Comparison of ENCODE assay signal across 29 cellular contexts in the genomic region with DNA sequence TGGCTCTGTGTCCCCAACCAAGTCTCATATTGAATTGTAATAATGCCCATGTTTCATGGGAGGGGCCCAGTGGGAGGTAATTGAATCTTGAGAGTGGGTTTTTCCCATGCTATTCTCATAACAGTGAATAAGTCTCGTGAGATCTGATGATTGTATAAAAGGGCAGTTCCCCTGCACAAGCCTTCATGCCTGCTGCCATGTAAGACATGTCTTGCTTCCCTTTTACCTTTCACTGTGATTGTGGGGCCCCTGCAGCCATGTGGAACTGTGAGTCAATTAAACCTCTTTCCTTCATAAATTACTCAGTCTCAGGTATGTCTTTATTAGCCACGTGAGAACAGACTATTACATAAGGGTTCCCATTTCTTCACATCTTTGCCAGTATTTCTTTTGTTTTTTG.
"Had no signal": no experiment of that assay in that cellular context is flagged by ENCODE, and none has a peak within 500 bp of the region (broad histone marks: within the 10 kb centered on the region; RNA-seq: fewer than 3 reads in every experiment).

No MANE protein-coding gene starts in this region.

- DNase-seq: activated CD4-positive, alpha-beta memory T cell treated with anti-CD3 and anti-CD28 coated beads for 36 hours; activated CD4-positive, alpha-beta T cell treated with anti-CD3 and anti-CD28 coated beads, Interleukin-2, amount 10 ng/mL, durations not matched to agents 7 days and 5 days; activated CD8-positive, alpha-beta memory T cell treated with anti-CD3 and anti-CD28 coated beads for 24 hours; activated CD8-positive, alpha-beta memory T cell treated with anti-CD3 and anti-CD28 coated beads, Interleukin-2, amount 10 ng/mL, durations not matched to agents 7 days and 5 days; activated CD8-positive, alpha-beta memory T cell treated with anti-CD3 and anti-CD28 coated beads, Interleukin-2, amount 50 U/mL, for 48 hours; activated effector memory CD4-positive, alpha-beta T cell treated with Interleukin-2 at 50 U/mL for 16 hours; activated naive CD4-positive, alpha-beta T cell; activated naive CD4-positive, alpha-beta T cell treated with anti-CD3 and anti-CD28 coated beads, Interleukin-2, amount 50 U/mL, for 16 hours; activated naive CD8-positive, alpha-beta T cell treated with anti-CD3 and anti-CD28 coated beads for 36 hours; activated T-cell treated with anti-CD3 and anti-CD28 coated beads, Interleukin-2, amount 50 U/mL, for 48 hours; amniotic stem cell; IMR-90; NCI-H1105 treated with DMSO at 0.1 percent for 48 hours; NCI-H1436; NCI-H1694; NCI-H1930; NCI-H2081 treated with DMSO at 0.1 percent for 48 hours; NCI-H226; NCI-H446 treated with DMSO at 0.1 percent for 48 hours; NCI-H524; NCI-H69; SHP77; SJCRH30; T1000; WERI-Rb-1 had no signal

- H3K27ac ChIP-seq: ascending aorta, SJCRH30, SK-N-MC, WERI-Rb-1 had no signal

- ATAC-seq: activated CD8-positive, alpha-beta memory T cell treated with anti-CD3 and anti-CD28 coated beads, Interleukin-2, amount 10 ng/mL, durations not matched to agents 7 days and 5 days; K562; Panc1 had no signal

- H3K4me3 ChIP-seq: ascending aorta, K562, SJCRH30, SK-N-MC had no signal

- H3K36me3 Mint-ChIP-seq: activated CD4-positive, alpha-beta memory T cell treated with anti-CD3 and anti-CD28 coated beads for 36 hours; activated CD8-positive, alpha-beta memory T cell treated with anti-CD3 and anti-CD28 coated beads, Interleukin-2, amount 10 ng/mL, durations not matched to agents 7 days and 5 days; activated naive CD8-positive, alpha-beta T cell treated with anti-CD3 and anti-CD28 coated beads for 36 hours had no signal

- H3K9me3 ChIP-seq: ascending aorta, SJCRH30 had no signal

- H3K36me3 ChIP-seq: ascending aorta, SJCRH30, WERI-Rb-1 had no signal

- H3K4me3 Mint-ChIP-seq: activated CD4-positive, alpha-beta memory T cell treated with anti-CD3 and anti-CD28 coated beads for 36 hours; activated CD4-positive, alpha-beta T cell treated with anti-CD3 and anti-CD28 coated beads, Interleukin-2, amount 10 ng/mL, durations not matched to agents 7 days and 5 days; activated CD8-positive, alpha-beta memory T cell treated with anti-CD3 and anti-CD28 coated beads, Interleukin-2, amount 10 ng/mL, durations not matched to agents 7 days and 5 days; activated naive CD8-positive, alpha-beta T cell treated with anti-CD3 and anti-CD28 coated beads for 36 hours had no signal

- H3K4me1 Mint-ChIP-seq: activated CD8-positive, alpha-beta memory T cell treated with anti-CD3 and anti-CD28 coated beads, Interleukin-2, amount 10 ng/mL, durations not matched to agents 7 days and 5 days; activated naive CD8-positive, alpha-beta T cell treated with anti-CD3 and anti-CD28 coated beads for 36 hours had no signal

- H3K4me1 ChIP-seq: ascending aorta, SJCRH30 had no signal

- H3K27ac Mint-ChIP-seq: activated CD4-positive, alpha-beta memory T cell treated with anti-CD3 and anti-CD28 coated beads for 36 hours; activated CD4-positive, alpha-beta T cell treated with anti-CD3 and anti-CD28 coated beads, Interleukin-2, amount 10 ng/mL, durations not matched to agents 7 days and 5 days; activated CD8-positive, alpha-beta memory T cell treated with anti-CD3 and anti-CD28 coated beads, Interleukin-2, amount 10 ng/mL, durations not matched to agents 7 days and 5 days; activated naive CD8-positive, alpha-beta T cell treated with anti-CD3 and anti-CD28 coated beads for 36 hours had no signal

- H3K27me3 ChIP-seq: SJCRH30 had no signal

- H3K9me3 Mint-ChIP-seq: activated CD4-positive, alpha-beta memory T cell treated with anti-CD3 and anti-CD28 coated beads for 36 hours; activated naive CD8-positive, alpha-beta T cell treated with anti-CD3 and anti-CD28 coated beads for 36 hours had no signal
